In the genomic region with DNA sequence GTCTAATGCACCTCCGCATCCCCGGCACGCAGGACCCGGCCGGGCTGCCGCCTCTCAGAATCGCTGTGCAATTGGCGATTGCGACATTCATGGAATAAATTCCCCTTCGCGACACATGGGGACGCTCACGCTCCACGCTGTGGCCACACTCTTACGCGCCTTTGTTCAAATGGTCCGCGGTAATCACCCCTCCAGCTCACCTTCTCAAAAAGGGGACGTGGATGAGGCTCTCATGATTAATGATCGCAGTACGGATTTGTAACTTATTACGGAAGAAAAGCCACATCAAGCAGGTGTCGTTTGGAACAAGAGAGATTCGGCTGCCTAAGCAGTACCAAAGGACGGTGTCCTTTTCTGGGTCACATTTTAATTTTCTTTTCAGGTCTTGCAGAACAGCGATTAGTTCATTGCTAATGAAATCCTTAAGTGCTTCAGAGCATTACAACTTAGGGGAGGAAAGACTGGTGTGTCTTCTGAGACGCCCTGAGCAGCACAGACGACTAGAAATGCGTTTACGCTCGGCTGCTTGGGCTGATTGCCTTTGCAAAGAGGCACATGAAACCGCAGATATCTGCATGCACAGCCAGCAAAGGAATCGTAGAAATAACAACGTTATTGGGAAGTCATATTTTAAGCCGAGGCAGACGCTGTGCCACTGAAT, we compare ENCODE assay signal across 8 cellular contexts. TPM values are rescaled to one million over a fixed set of nuclear protein-coding genes. Genes with fewer than 3 reads are reported as not detected.
DNase-seq lines count a peak whose midpoint lies in the region; ATAC-seq, FAIRE-seq and TF ChIP-seq lines count a peak whose summit lies in the region.

No MANE protein-coding gene starts in this region.

- H3K27me3 Mint-ChIP-seq in brain, result peaks cover 15% of the 10 kb centered on the region

- H3K9me3 ChIP-seq in HAP-1, result no peaks in the 10 kb centered on the region
- no peaks in the 10 kb centered on the region for H3K9me3 ChIP-seq in iPS-18a (ENCODE audit: control insufficient read depth, low read depth, low read length)
- no peaks in the 10 kb centered on the region for H3K9me3 ChIP-seq in skeletal muscle tissue (ENCODE audit: control insufficient read depth in 3 of 3, low read length in 3 of 3)

- H3K27me3 ChIP-seq in HAP-1 (ENCODE audit: low read depth) (peaks cover 25% of the 10 kb centered on the region), iPS-18a (ENCODE audit: control insufficient read depth, insufficient read depth, low read length) (peaks cover 7% of the 10 kb centered on the region), skeletal muscle tissue (ENCODE audit: control insufficient read depth in 3 of 3, insufficient read depth in 3 of 3, low read length in 3 of 3) (peaks cover 4 to 33% (median 29%) of the 10 kb centered on the region in 3 donors)

- H3K9ac ChIP-seq in iPS-18a (ENCODE audit: low read length) (no peak overlapping the region), skeletal muscle tissue (ENCODE audit: low read depth in 1 of 3, low read length in 3 of 3) (no peak overlapping the region)

- H3K9me3 Mint-ChIP-seq in brain, result peaks cover 10 to 16% (median 14%) of the 10 kb centered on the region in 5 experiments

- no peak overlapping the region for H3K4me3 ChIP-seq in HAP-1
- peak overlapping the region; percentile 11 for H3K4me3 ChIP-seq in iPS-18a (ENCODE audit: low read length)
- peak overlapping the region in 2 of 3 donors; percentile 52 to 55 for H3K4me3 ChIP-seq in skeletal muscle tissue (ENCODE audit: low read length in 3 of 3)

- no peak overlapping the region for H3K27ac ChIP-seq in iPS-18a (ENCODE audit: low read length)
- no peak overlapping the region for H3K27ac ChIP-seq in skeletal muscle tissue (ENCODE audit: low read depth, low read length)

- in situ Hi-C loops in HAP-1 (cut with MboI; ENCODE audit: low sequenced_read_pairs), result no loop called here

- peaks cover 20% of the 10 kb centered on the region for H3K4me1 Mint-ChIP-seq in brain

- peak overlapping the region; percentile 55 to 87 (median 77) for H3K4me3 Mint-ChIP-seq in brain

- DNase-seq in D721Med (ENCODE audit: insufficient read length, low spot score) (peak; percentile 65), HAP-1 (ENCODE audit: low spot score in 2 of 2) (peak; percentile 64 to 70), NCI-H345 treated with DMSO at 0.1 percent for 48 hours (lab: John Stamatoyannopoulos, UW; ENCODE audit: unreplicated experiment) (peak; percentile 28)

- H3K36me3 ChIP-seq in HAP-1 (replicated peaks), result no peaks in the 10 kb centered on the region
- H3K36me3 ChIP-seq in iPS-18a (ENCODE audit: control insufficient read depth, low read depth, low read length), result no peaks in the 10 kb centered on the region
- no peaks in the 10 kb centered on the region for H3K36me3 ChIP-seq in skeletal muscle tissue (ENCODE audit: control insufficient read depth in 3 of 3, insufficient read depth in 3 of 3, low read length in 3 of 3)

- no peak for ATAC-seq in HG03442 (IDR thresholded peaks at IDR 0.05; ENCODE audit: unreplicated experiment)
- ATAC-seq in HG03280 (IDR thresholded peaks at IDR 0.05; ENCODE audit: unreplicated experiment), result no peak

- no peaks in the 10 kb centered on the region for H3K36me3 Mint-ChIP-seq in brain

- FAIRE-seq in D721Med (lab: Jason Lieb, UNC), result no peak

- TF ChIP-seq CTCF in D721Med (IDR thresholded peaks at IDR 0.05; ENCODE audit: insufficient read depth, missing control alignments), result peak; percentile 85
- peak; percentile 97 to 99 for TF ChIP-seq CTCF in brain (conservative IDR thresholded peaks at IDR 0.05)

- H3K4me1 ChIP-seq in HAP-1 (no peaks in the 10 kb centered on the region), iPS-18a (ENCODE audit: control insufficient read depth, low read depth, low read length) (peaks cover 5% of the 10 kb centered on the region), skeletal muscle tissue (ENCODE audit: control insufficient read depth in 3 of 3, insufficient read depth in 3 of 3, low read length in 3 of 3) (peaks cover 0 to 6% (median 0%) of the 10 kb centered on the region in 3 donors)

- H3K27ac Mint-ChIP-seq in brain, result peak overlapping the region; percentile 14 to 91 (median 85)

RNA-seq across cellular contexts. Expression of a gene that starts 37.3 kb away (rescaled TPM):
- polyA plus RNA-seq in brain (ENCODE audit: insufficient read depth, low read depth, low replicate concordance), result 2.9 TPM
- 7.8 TPM for total RNA-seq in skeletal muscle tissue

RNA-seq across cellular contexts. Expression of a gene that starts 44.5 kb away (rescaled TPM):
- 509 TPM for polyA plus RNA-seq in brain (ENCODE audit: insufficient read depth, low read depth, low replicate concordance)
- 227 TPM for total RNA-seq in skeletal muscle tissue
